In genomic region chr1:108190001-108190634, GRCh38 we compare ENCODE assay signal across 15 cellular contexts. TPM values are rescaled to one million over a fixed set of nuclear protein-coding genes. Genes with fewer than 3 reads are reported as not detected.
DNase-seq lines count a peak whose midpoint lies in the region; ATAC-seq, FAIRE-seq and TF ChIP-seq lines count a peak whose summit lies in the region.
"Had no signal": no experiment of that assay in that cellular context is flagged by ENCODE, and none has a peak within 500 bp of the region (broad histone marks: within the 10 kb centered on the region; RNA-seq: fewer than 3 reads in every experiment).

No MANE protein-coding gene starts in this region.

- H4K20me1 ChIP-seq in HepG2 (ENCODE audit: insufficient read depth, low read length): no peaks in the 10 kb centered on the region

- BruUV-seq in HepG2 (replicated peaks; lab: Mats Ljungman, UMichigan): no TSS peak

- no peak overlapping the region for H2BK12ac ChIP-seq in mesenchymal stem cell (ENCODE audit: low read length in 2 of 2)

- H2BK15ac ChIP-seq in mesenchymal stem cell (ENCODE audit: low read depth, poor library complexity, severe bottlenecking): no peak overlapping the region

- 68% methylated on average over 7 of the region's 7 CpGs for WGBS in HepG2 (ENCODE audit: low lambda C conversion rate)
- WGBS in right lobe of liver (ENCODE audit: insufficient coverage, low coverage, low lambda C conversion rate, missing lambda C conversion rate): 57% methylated on average over 7 of the region's 7 CpGs
- 91% methylated on average over 7 of the region's 7 CpGs for WGBS in mesenchymal stem cell
- WGBS in small intestine, 3 donors: 84 to 89% (median 87%) methylated on average over 7 of the region's 7 CpGs

- CTCF ChIA-PET in HepG2 (lab: Yijun Ruan, JAX; ENCODE audit: low intra/inter-chr PET ratio, low total read pairs): no interaction called here

- ATAC-seq in HepG2 (no peak), right lobe of liver (no peak), left lung (peak; percentile 30)

- no peak overlapping the region for H2BK120ac ChIP-seq in mesenchymal stem cell (ENCODE audit: low read depth, low read length)

- H4K8ac ChIP-seq in mesenchymal stem cell (ENCODE audit: low read length): no peak overlapping the region

- no peak overlapping the region for H2BK5ac ChIP-seq in mesenchymal stem cell (ENCODE audit: low read depth, low read length, poor library complexity, severe bottlenecking)

- TF ChIP-seq EP300 in HepG2 (IDR thresholded peaks at IDR 0.05; ENCODE audit: low read depth in 2 of 2, low read length in 2 of 2) (no peak), HepG2 (CRISPR knock-in tag; IDR thresholded peaks at IDR 0.05; ENCODE audit: borderline replicate concordance) (no peak)

- H3K4me2 ChIP-seq in HepG2 (ENCODE audit: low read depth, low read length) (no peak overlapping the region), mesenchymal stem cell (ENCODE audit: low read length, poor library complexity, severe bottlenecking) (no peak overlapping the region)

- no peaks in the 10 kb centered on the region for H3K79me2 ChIP-seq in HepG2 (ENCODE audit: insufficient read depth, low read length)

- H3K4me3 ChIP-seq in HepG2 (replicated peaks in 1 of 3; ENCODE audit: insufficient read depth in 1 of 3, low read depth in 2 of 3, low read length in 3 of 3) (no peak overlapping the region), right lobe of liver (no peak overlapping the region), left lung (no peak overlapping the region), mesenchymal stem cell (ENCODE audit: insufficient read depth in 1 of 2, low read depth in 1 of 2, low read length in 2 of 2) (no peak overlapping the region), small intestine (ENCODE audit: low read depth in 1 of 2, low read length in 2 of 2) (no peak overlapping the region)

- H3K4me1 ChIP-seq in HepG2 (ENCODE audit: insufficient read depth, low read length) (no peaks in the 10 kb centered on the region), right lobe of liver (no peaks in the 10 kb centered on the region), left lung (peaks cover 0 to 3% of the 10 kb centered on the region in 2 donors), mesenchymal stem cell (ENCODE audit: control insufficient read depth, insufficient read depth, low read depth, low read length) (no peaks in the 10 kb centered on the region), small intestine (ENCODE audit: control insufficient read depth in 2 of 2, insufficient read depth in 1 of 2, low read depth in 1 of 2, low read length in 1 of 2) (no peaks in the 10 kb centered on the region)

- FAIRE-seq in HepG2 (lab: Jason Lieb, UNC): no peak
- no peak for FAIRE-seq in small intestine (lab: Jason Lieb, UNC)
- FAIRE-seq: RCC 7860 had no signal

- POLR2A ChIA-PET in HepG2 (lab: Yijun Ruan, JAX): no interaction called here

- DNase-seq in HepG2 (ENCODE audit: low spot score) (no peak), right lobe of liver (no peak), OCI-M1 (lab: John Stamatoyannopoulos, UW) (peak; percentile 81), left lung (no peak), mesenchymal stem cell (no peak), head of caudate nucleus (no peak), small intestine (no peak)
- DNase-seq: AML-193, GDM1, H7, NCI-H1048, NCI-H446 treated with DMSO at 0.1 percent for 48 hours, SHP77 had no signal

- intact Hi-C loops in HepG2 (cut with micrococcal nuclease; ENCODE audit: unreplicated experiment): no loop called here
- intact Hi-C loops in right lobe of liver (cut with DNase I): no loop called here
- intact Hi-C loops in left lung (cut with DNase I): no loop called here
- intact Hi-C loops in head of caudate nucleus (cut with DNase I): no loop called here

- no peak overlapping the region for H3K4ac ChIP-seq in mesenchymal stem cell (ENCODE audit: low read depth in 1 of 2, low read length in 2 of 2)

- H3K23ac ChIP-seq in mesenchymal stem cell (ENCODE audit: low read length in 2 of 2): no peak overlapping the region

- H3K14ac ChIP-seq in mesenchymal stem cell (ENCODE audit: low read length in 2 of 2): no peak overlapping the region

- H3K27me3 ChIP-seq in HepG2 (ENCODE audit: control insufficient read depth in 1 of 2, insufficient read depth in 2 of 2, low read length in 2 of 2) (no peaks in the 10 kb centered on the region), right lobe of liver (no peaks in the 10 kb centered on the region), left lung (no peaks in the 10 kb centered on the region), mesenchymal stem cell (ENCODE audit: control insufficient read depth in 1 of 2, insufficient read depth in 1 of 2, low read length in 2 of 2) (no peaks in the 10 kb centered on the region), small intestine (ENCODE audit: control insufficient read depth in 2 of 2, insufficient read depth in 2 of 2, low read length in 2 of 2) (no peaks in the 10 kb centered on the region)

- TF ChIP-seq POLR2A in HepG2 (IDR thresholded peaks at IDR 0.05; ENCODE audit: insufficient read depth in 1 of 2, low read depth in 2 of 2, low read length in 2 of 2) (no peak), right lobe of liver (IDR thresholded peaks at IDR 0.05) (no peak)

- H3K9ac ChIP-seq in HepG2 (ENCODE audit: insufficient read depth, low read depth, low read length): no peak overlapping the region
- no peak overlapping the region for H3K9ac ChIP-seq in mesenchymal stem cell (ENCODE audit: low read length)

- H3K36me3 ChIP-seq in HepG2 (replicated peaks in 1 of 2; ENCODE audit: control insufficient read depth in 1 of 2, insufficient read depth in 2 of 2, low read length in 2 of 2): 0 out of 5 replicates have a peak, but pooled peaks cover 0 to 7% of the 10 kb centered on the region in 2 experiments
- H3K36me3 ChIP-seq in right lobe of liver: peaks cover 0 to 2% (median 0%) of the 10 kb centered on the region in 4 donors
- peaks cover 0 to 57% of the 10 kb centered on the region in 2 donors for H3K36me3 ChIP-seq in left lung
- H3K36me3 ChIP-seq in mesenchymal stem cell (ENCODE audit: control insufficient read depth in 1 of 2, insufficient read depth in 2 of 2, low read depth in 1 of 2, low read length in 2 of 2): peaks cover 10 to 38% of the 10 kb centered on the region in 2 experiments
- H3K36me3 ChIP-seq in small intestine (ENCODE audit: control insufficient read depth in 2 of 2, insufficient read depth in 2 of 2, low read length in 2 of 2): peaks cover 4 to 11% of the 10 kb centered on the region in 2 donors

- H2AK5ac ChIP-seq in mesenchymal stem cell (ENCODE audit: low read length, severe bottlenecking): no peak overlapping the region

- H3K27ac ChIP-seq in HepG2 (ENCODE audit: extremely low read length, insufficient read depth, low read length) (no peak overlapping the region), right lobe of liver (no peak overlapping the region), left lung (no peak overlapping the region), mesenchymal stem cell (ENCODE audit: low read length, poor library complexity, severe bottlenecking) (no peak overlapping the region), small intestine (ENCODE audit: low read depth in 1 of 2, low read length in 1 of 2) (no peak overlapping the region)

- no peak overlapping the region for H4K91ac ChIP-seq in mesenchymal stem cell (ENCODE audit: low read length)

- peaks cover 5% of the 10 kb centered on the region for H3K79me1 ChIP-seq in mesenchymal stem cell (replicated peaks; ENCODE audit: low read length, poor library complexity, severe bottlenecking)

- TF ChIP-seq CTCF in HepG2 (CRISPR knock-in tag; IDR thresholded peaks at IDR 0.05) (no peak), right lobe of liver (IDR thresholded peaks at IDR 0.05) (no peak), left lung (IDR thresholded peaks at IDR 0.05) (no peak)

- no peak for TF ChIP-seq RAD21 in HepG2 (CRISPR knock-in tag; IDR thresholded peaks at IDR 0.05)

- peaks cover 5% of the 10 kb centered on the region; the same call in 1 of the 2 replicates for H3K9me3 ChIP-seq in HepG2 (ENCODE audit: low read length)
- no peaks in the 10 kb centered on the region for H3K9me3 ChIP-seq in right lobe of liver
- peaks cover 0 to 4% of the 10 kb centered on the region in 2 donors for H3K9me3 ChIP-seq in left lung
- no peaks in the 10 kb centered on the region for H3K9me3 ChIP-seq in mesenchymal stem cell (ENCODE audit: control insufficient read depth, low read length)
- H3K9me3 ChIP-seq in small intestine (ENCODE audit: control insufficient read depth, low read depth): no peaks in the 10 kb centered on the region

- no peak overlapping the region for H2AFZ ChIP-seq in HepG2 (ENCODE audit: low read length)
- no peak overlapping the region for H2AFZ ChIP-seq in mesenchymal stem cell (ENCODE audit: low read depth, low read length)

- H3K18ac ChIP-seq in mesenchymal stem cell (ENCODE audit: low read depth in 1 of 2, low read length in 2 of 2): no peak overlapping the region

- in situ Hi-C loops in HepG2 (cut with HindIII; ENCODE audit: extremely low pct_ligation_motif_present, low pct_unique_long_range_greater_than_20kb): no loop called here

RNA-seq across cellular contexts. Expression of gene SLC25A24, which starts 10.0 kb away (rescaled TPM):
- total RNA-seq in HepG2 (2016; rRNA removed; fragmentation: Illumina TruSeq; extraction: Trizol): 12.4 and 19.1 TPM in 2 replicates
- total RNA-seq in HepG2 (2016; cell fraction: cytosol; rRNA removed; fragmentation: Illumina TruSeq; extraction: Trizol; ENCODE audit: low read depth): 1.6 and 1.9 TPM in 2 replicates
- total RNA-seq in HepG2 (2016; cell fraction: insoluble cytoplasmic fraction; rRNA removed; fragmentation: Illumina TruSeq; extraction: Trizol): 12.1 and 18.6 TPM in 2 replicates
- total RNA-seq in HepG2 (2016; cell fraction: membrane; rRNA removed; fragmentation: Illumina TruSeq; extraction: Trizol): 4.0 and 5.2 TPM in 2 replicates
- total RNA-seq in HepG2 (2016; cell fraction: nucleus; rRNA removed; fragmentation: Illumina TruSeq; extraction: Trizol): 8.0 and 9.8 TPM in 2 replicates
- 6.5 and 8.0 TPM in 2 replicates for polyA plus RNA-seq in HepG2 (2011; rRNA removed)
- 3.1 and 5.8 TPM in 2 replicates for polyA plus RNA-seq in HepG2 (2011; cell fraction: cytosol; rRNA removed)
- polyA plus RNA-seq in HepG2 (2011; cell fraction: nucleus; rRNA removed): 1.8 and 3.1 TPM in 2 replicates
- polyA plus RNA-seq in HepG2 (2012): 6.2 and 6.5 TPM in 2 replicates
- polyA plus RNA-seq in HepG2 (2016; cell fraction: cytosol; fragmentation: Illumina TruSeq; extraction: Trizol; ENCODE audit: low read depth): 0.45 and 0.55 TPM in 2 replicates
- 16.0 and 18.5 TPM in 2 replicates for polyA plus RNA-seq in HepG2 (2016; cell fraction: insoluble cytoplasmic fraction; fragmentation: Illumina TruSeq; extraction: Trizol; ENCODE audit: low read depth)
- 2.7 and 2.8 TPM in 2 replicates for polyA plus RNA-seq in HepG2 (2016; cell fraction: membrane; fragmentation: Illumina TruSeq; extraction: Trizol; ENCODE audit: low read depth)
- polyA plus RNA-seq in HepG2 (2016; cell fraction: nucleus; fragmentation: Illumina TruSeq; extraction: Trizol; ENCODE audit: insufficient read depth, low read depth): 6.3 and 6.4 TPM in 2 replicates
- 5.5 and 36.4 TPM in 2 replicates for polyA minus RNA-seq in HepG2 (2011; rRNA and poly(A)+ RNA removed; ENCODE audit: low replicate concordance)
- 8.3 and 8.8 TPM in 2 replicates for polyA minus RNA-seq in HepG2 (2011; cell fraction: cytosol; rRNA and poly(A)+ RNA removed)
- polyA minus RNA-seq in HepG2 (2011; cell fraction: nucleus; rRNA and poly(A)+ RNA removed): 13.2 and 13.3 TPM in 2 replicates
- 1 to 10 TPM; 1.1 to 3.9 (median 2.5) TPM for total RNA-seq in right lobe of liver
- 10 to 100 TPM; 39.9 to 57.9 TPM for total RNA-seq in left lung
- polyA plus RNA-seq in mesenchymal stem cell (2013, experiment 1 of 2): 47.0 TPM
- 50.5 TPM for polyA plus RNA-seq in mesenchymal stem cell (2013, experiment 2 of 2)
- polyA plus RNA-seq in small intestine: 10 to 100 TPM; 33.8 to 43.4 (median 39.7) TPM

RNA-seq across cellular contexts. Expression of gene NBPF4, which starts 53.8 kb away (rescaled TPM):
- total RNA-seq in HepG2 (2016; rRNA removed; fragmentation: Illumina TruSeq; extraction: Trizol) (not detected in 2 replicates), right lobe of liver (not detected), left lung (not detected)
- not detected in 2 replicates for total RNA-seq in HepG2 (2016; cell fraction: cytosol; rRNA removed; fragmentation: Illumina TruSeq; extraction: Trizol; ENCODE audit: low read depth)
- total RNA-seq in HepG2 (2016; cell fraction: insoluble cytoplasmic fraction; rRNA removed; fragmentation: Illumina TruSeq; extraction: Trizol): not detected in 2 replicates
- not detected in 2 replicates for total RNA-seq in HepG2 (2016; cell fraction: membrane; rRNA removed; fragmentation: Illumina TruSeq; extraction: Trizol)
- total RNA-seq in HepG2 (2016; cell fraction: nucleus; rRNA removed; fragmentation: Illumina TruSeq; extraction: Trizol): not detected in 2 replicates
- polyA plus RNA-seq in HepG2 (2011; rRNA removed) (not detected in 2 replicates), small intestine (1 to 10 TPM in 1 of 3 donors, not detected in 2; 1.0 TPM)
- polyA plus RNA-seq in HepG2 (2011; cell fraction: cytosol; rRNA removed): not detected in 2 replicates
- polyA plus RNA-seq in HepG2 (2011; cell fraction: nucleus; rRNA removed): not detected in 2 replicates
- polyA plus RNA-seq in HepG2 (2012): not detected in 2 replicates
- polyA plus RNA-seq in HepG2 (2016; cell fraction: cytosol; fragmentation: Illumina TruSeq; extraction: Trizol; ENCODE audit: low read depth): not detected in 2 replicates
- not detected in 2 replicates for polyA plus RNA-seq in HepG2 (2016; cell fraction: insoluble cytoplasmic fraction; fragmentation: Illumina TruSeq; extraction: Trizol; ENCODE audit: low read depth)
- polyA plus RNA-seq in HepG2 (2016; cell fraction: membrane; fragmentation: Illumina TruSeq; extraction: Trizol; ENCODE audit: low read depth): not detected in 2 replicates
- not detected in 2 replicates for polyA plus RNA-seq in HepG2 (2016; cell fraction: nucleus; fragmentation: Illumina TruSeq; extraction: Trizol; ENCODE audit: insufficient read depth, low read depth)
- polyA minus RNA-seq in HepG2 (2011; rRNA and poly(A)+ RNA removed; ENCODE audit: low replicate concordance): 1.1 TPM in 1 of 2 replicates, not detected in the other
- polyA minus RNA-seq in HepG2 (2011; cell fraction: cytosol; rRNA and poly(A)+ RNA removed): not detected in 2 replicates
- not detected in 2 replicates for polyA minus RNA-seq in HepG2 (2011; cell fraction: nucleus; rRNA and poly(A)+ RNA removed)
- not detected for polyA plus RNA-seq in mesenchymal stem cell (2013, experiment 1 of 2)
- not detected for polyA plus RNA-seq in mesenchymal stem cell (2013, experiment 2 of 2)
- total RNA-seq: H7, LHCN-M2 had no signal
